8 cellular contexts compared by ENCODE assay signal in genomic region chr11:123429851-123430735, GRCh38. TPM values are rescaled to one million over a fixed set of nuclear protein-coding genes. Genes with fewer than 3 reads are reported as not detected.
DNase-seq lines count a peak whose midpoint lies in the region; TF ChIP-seq lines count a peak whose summit lies in the region.

Gene GRAMD1B, plus strand, starts transcription at chr11:123430269. Its CDS starts 524 bp downstream, at chr11:123430793.

- CTCF ChIA-PET in AG04450 (lab: Charles Lee), result interaction anchor here (0.6 to 1.1 kb wide), 2 partner anchors 151 to 169 kb away, joined by 4 to 6 read pairs; no protein-coding TSS in a partner anchor

- H3K4me1 ChIP-seq in hepatocyte (ENCODE audit: insufficient read depth) (no peaks in the 10 kb centered on the region), skeletal muscle tissue (ENCODE audit: control insufficient read depth in 3 of 3, insufficient read depth in 3 of 3, low read length in 3 of 3) (peaks cover 21 to 45% (median 44%) of the 10 kb centered on the region in 3 donors)

- H3K36me3 ChIP-seq in hepatocyte (replicated peaks; ENCODE audit: insufficient read depth, low read depth), result no peaks in the 10 kb centered on the region
- no peaks in the 10 kb centered on the region for H3K36me3 ChIP-seq in skeletal muscle tissue (ENCODE audit: control insufficient read depth in 3 of 3, insufficient read depth in 3 of 3, low read length in 3 of 3)

- H3K4me3 ChIP-seq in AG04450 (ENCODE audit: low read depth, low read length) (peak within 1 kb of the TSS; percentile 78), hepatocyte (peak within 1 kb of the TSS; percentile 88), skeletal muscle tissue (ENCODE audit: low read length in 3 of 3) (peak within 1 kb of the TSS; percentile 65 to 75 (median 73))

- H3K27me3 ChIP-seq in AG04450 (ENCODE audit: control insufficient read depth, insufficient read depth, low read length) (peaks cover 5% of the 10 kb centered on the region), hepatocyte (peaks cover 5% of the 10 kb centered on the region), skeletal muscle tissue (ENCODE audit: control insufficient read depth in 3 of 3, insufficient read depth in 3 of 3, low read length in 3 of 3) (peaks cover 4 to 18% (median 6%) of the 10 kb centered on the region in 3 donors)

- H2AFZ ChIP-seq in hepatocyte, result peak within 1 kb of the TSS; percentile 90

- POLR2A ChIA-PET in AG04450 (lab: Yijun Ruan, JAX), result no interaction called here

- peaks cover 3% of the 10 kb centered on the region; the same call in 1 of the 2 replicates for H3K9me3 ChIP-seq in AG04450 (ENCODE audit: control insufficient read depth, insufficient read depth, low read length)
- H3K9me3 ChIP-seq in hepatocyte (ENCODE audit: low read depth), result no peaks in the 10 kb centered on the region
- no peaks in the 10 kb centered on the region for H3K9me3 ChIP-seq in skeletal muscle tissue (ENCODE audit: control insufficient read depth in 3 of 3, low read length in 3 of 3)

- no peaks in the 10 kb centered on the region for H3K79me2 ChIP-seq in hepatocyte

- H4K20me1 ChIP-seq in hepatocyte (ENCODE audit: insufficient read depth, poor library complexity, severe bottlenecking), result no peaks in the 10 kb centered on the region

- peak within 1 kb of the TSS; percentile 98 for H3K4me2 ChIP-seq in hepatocyte

- H3K27ac ChIP-seq in AG04450 (ENCODE audit: low read depth, low read length) (peak within 1 kb of the TSS; percentile 52), hepatocyte (peak within 1 kb of the TSS; percentile 58), skeletal muscle tissue (ENCODE audit: low read depth, low read length) (no peak within 1 kb of the TSS)

- no peaks in the 10 kb centered on the region for H3K9me2 ChIP-seq in hepatocyte (replicated peaks; ENCODE audit: insufficient read depth)

- 4% methylated on average over 41 of the region's 58 CpGs for WGBS in hepatocyte (ENCODE audit: low lambda C conversion rate, missing lambda C conversion rate)

- TF ChIP-seq CTCF in AG04450 (IDR thresholded peaks at IDR 0.05; ENCODE audit: low read depth, low read length), result peak; percentile 38
- peak; percentile 15 for TF ChIP-seq CTCF in hepatocyte (IDR thresholded peaks at IDR 0.05; ENCODE audit: poor library complexity)

- H3K9ac ChIP-seq in skeletal muscle tissue (ENCODE audit: low read depth in 1 of 3, low read length in 3 of 3), result peak within 1 kb of the TSS; percentile 48 to 69 (median 51)

- DNase-seq in AG04450 (ENCODE audit: low read depth, low spot score) (peak; percentile 30), GM19240 (ENCODE audit: insufficient read length, low spot score) (peak; percentile 57), HPDE6-E6E7 (ENCODE audit: extremely low spot score) (peak; percentile 21), SKM-1 (lab: John Stamatoyannopoulos, UW; ENCODE audit: unreplicated experiment) (peak; percentile 24), hepatocyte (ENCODE audit: low spot score) (peak; percentile 77), OCI-M1 (lab: John Stamatoyannopoulos, UW) (no peak)
- peak; percentile 49 for DNase-seq in activated naive CD8-positive, alpha-beta T cell treated with anti-CD3 and anti-CD28 coated beads, Interleukin-2, amount 50 U/mL, for 16 hours (ENCODE audit: low read depth, low spot score)

RNA-seq across cellular contexts. Expression of gene GRAMD1B, which starts in this region (rescaled TPM):
- polyA plus RNA-seq in AG04450 (2011; rRNA removed) (2.1 and 2.7 TPM in 2 replicates), hepatocyte (8.2 and 9.0 TPM in 2 replicates)
- 4.1 and 5.6 TPM in 2 replicates for polyA minus RNA-seq in AG04450 (2011; rRNA and poly(A)+ RNA removed)
- total RNA-seq in hepatocyte (18.3 and 20.4 TPM in 2 replicates), skeletal muscle tissue (8.9 TPM)
